Comparison of ENCODE assay signal across 12 cellular contexts in genomic region chr10:125375210-125375609, GRCh38.
A peak's percentile ranks its signal among the peaks of the same experiment; 100 is the strongest.
DNase-seq lines count a peak whose midpoint lies in the region; ATAC-seq, FAIRE-seq and TF ChIP-seq lines count a peak whose summit lies in the region.
"Had no signal": no experiment of that assay in that cellular context is flagged by ENCODE, and none has a peak within 500 bp of the region (broad histone marks: within the 10 kb centered on the region; RNA-seq: fewer than 3 reads in every experiment).

No MANE protein-coding gene starts in this region.

- H3K4me1 ChIP-seq in mucosa of descending colon (ENCODE audit: low read depth) (no peaks in the 10 kb centered on the region), left lung (no peaks in the 10 kb centered on the region)

- no peak overlapping the region for H3K27ac ChIP-seq in left lung

- FAIRE-seq in bronchial epithelial cell (lab: Jason Lieb, UNC): peak; percentile 88

- intact Hi-C loops in mucosa of descending colon (cut with DNase I, micrococcal nuclease) (no loop called here), left lung (cut with DNase I) (no loop called here)

- H3K4me3 ChIP-seq in bronchial epithelial cell (ENCODE audit: low read depth, low read length) (no peak overlapping the region), mucosa of descending colon (no peak overlapping the region), left lung (no peak overlapping the region)

- ATAC-seq in mucosa of descending colon (peak; percentile 43), left lung (no peak)
- ATAC-seq: stimulated activated naive CD8-positive, alpha-beta T cell treated with anti-CD3 and anti-CD28 coated beads, Interleukin-15, amount 100 ng/mL, for 72 hours had no signal

- peak; percentile 36 for DNase-seq in M059J (ENCODE audit: low read depth)
- DNase-seq in bronchial epithelial cell (ENCODE audit: low read depth): peak; percentile 40
- DNase-seq in mucosa of descending colon: no peak
- DNase-seq in midbrain (lab: John Stamatoyannopoulos, UW): no peak
- DNase-seq in left lung: no peak
- DNase-seq in NCI-H146 treated with DMSO at 0.1 percent for 48 hours (lab: John Stamatoyannopoulos, UW; ENCODE audit: unreplicated experiment): no peak
- DNase-seq: activated CD4-positive, alpha-beta T cell treated with anti-CD3 and anti-CD28 coated beads, Interleukin-2, amount 10 ng/mL, durations not matched to agents 7 days and 5 days; NCI-H1048; NCI-H748 treated with DMSO at 0.1 percent for 48 hours; stimulated activated CD4-positive, alpha-beta T cell treated with anti-CD3 and anti-CD28 coated beads, Interleukin-4, amount 100 ng/mL, for 1 hour; stimulated activated naive CD8-positive, alpha-beta T cell treated with anti-CD3 and anti-CD28 coated beads, Interleukin-15, amount 100 ng/mL, for 72 hours had no signal

- TF ChIP-seq CTCF in GM12873 (IDR thresholded peaks at IDR 0.05; ENCODE audit: insufficient read depth, low read depth, low read length, missing control alignments): peak; percentile 7
- peak; percentile 30 for TF ChIP-seq CTCF in bronchial epithelial cell (IDR thresholded peaks at IDR 0.05; ENCODE audit: insufficient read depth, low read length, severe bottlenecking)
- TF ChIP-seq CTCF in mucosa of descending colon (IDR thresholded peaks at IDR 0.05): no peak
- no peak for TF ChIP-seq CTCF in left lung (IDR thresholded peaks at IDR 0.05)

- no peaks in the 10 kb centered on the region for H3K27me3 ChIP-seq in bronchial epithelial cell (ENCODE audit: control insufficient read depth, insufficient read depth, low read length)
- peaks cover 0 to 7% of the 10 kb centered on the region in 2 donors for H3K27me3 ChIP-seq in left lung

- H3K36me3 ChIP-seq in bronchial epithelial cell (ENCODE audit: control insufficient read depth, insufficient read depth, low read length): no peaks in the 10 kb centered on the region
- no peaks in the 10 kb centered on the region for H3K36me3 ChIP-seq in mucosa of descending colon (ENCODE audit: low read depth)
- H3K36me3 ChIP-seq in left lung: no peaks in the 10 kb centered on the region

- H3K9me3 ChIP-seq in mucosa of descending colon (no peaks in the 10 kb centered on the region), left lung (peaks cover 0 to 15% of the 10 kb centered on the region in 2 donors)

Comparison
In these comparisons a context has a peak if more than half of its experiments do, and no peak if none do; other contexts are left out.
1. CTCF ChIP-seq: peak in GM12873 (single experiment) and bronchial epithelial cell (single experiment); none in mucosa of descending colon (single experiment) and left lung (0 of 2).
2. DNase-seq: peak in M059J (single experiment) and bronchial epithelial cell (single experiment); none in mucosa of descending colon (0 of 3), midbrain (single experiment), left lung (0 of 2) and NCI-H146 treated with DMSO at 0.1 percent for 48 hours (single experiment).